ENCODE assay signal across 23 cellular contexts in the genomic region with DNA sequence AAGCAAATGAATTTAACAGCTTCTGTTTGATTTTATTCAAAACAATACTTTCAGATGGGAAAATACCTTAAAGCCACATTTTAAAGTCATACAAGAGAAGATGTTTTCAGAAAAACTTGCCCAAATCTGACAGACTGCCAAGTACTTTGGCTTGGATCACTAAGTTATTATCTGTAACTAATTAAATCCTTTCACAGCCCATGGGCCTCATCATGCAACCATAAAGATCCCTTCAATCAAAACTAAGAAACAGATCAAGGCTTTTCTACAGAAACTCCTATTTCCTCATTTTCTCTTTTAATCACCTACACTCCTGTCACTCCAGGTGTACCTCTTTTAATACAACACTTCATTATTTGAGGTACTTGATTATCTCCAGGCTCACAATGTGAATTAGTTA. TPM values are rescaled to one million over a fixed set of nuclear protein-coding genes. Genes with fewer than 3 reads are reported as not detected.
DNase-seq lines count a peak whose midpoint lies in the region; ATAC-seq and TF ChIP-seq lines count a peak whose summit lies in the region.
"Had no signal": no experiment of that assay in that cellular context is flagged by ENCODE, and none has a peak within 500 bp of the region (broad histone marks: within the 10 kb centered on the region; RNA-seq: fewer than 3 reads in every experiment).

No MANE protein-coding gene starts in this region.

- intact Hi-C loops in PC-3 (cut with micrococcal nuclease): no loop called here

- H3K9me3 ChIP-seq in PC-3 (ENCODE audit: low read length): no peaks in the 10 kb centered on the region
- H3K9me3 ChIP-seq: upper lobe of left lung had no signal

- CTCF ChIA-PET in PC-3 (lab: Charles Lee): no interaction called here

- peak overlapping the region; percentile 14 for H3K27ac Mint-ChIP-seq in stimulated activated naive B cell treated with anti-CD40 and anti-IgM and Interleukin-4, amounts not matched to agents 10 μg/mL and 1 μg/mL and 100 μg/mL, for 72 hours
- H3K27ac Mint-ChIP-seq: activated CD4-positive, alpha-beta T cell treated with anti-CD3 and anti-CD28 coated beads for 36 hours had no signal

- no peak overlapping the region for H3K27ac ChIP-seq in PC-3 (ENCODE audit: low read length)
- H3K27ac ChIP-seq: ascending aorta, coronary artery, epithelial cell of prostate, upper lobe of left lung had no signal

- POLR2A ChIA-PET in PC-3 (lab: Charles Lee; ENCODE audit: unreplicated experiment): interaction anchor here (0.7 kb wide), 1 partner anchor 27 kb away, joined by 3 read pairs; no protein-coding TSS in a partner anchor

- in situ Hi-C loops in astrocyte of the spinal cord (cut with HindIII; ENCODE audit: low sequenced_read_pairs): no loop called here

- no TSS peak for BruUV-seq in PC-3 (replicated peaks; lab: Mats Ljungman, UMichigan)

- peaks cover 2 to 8% of the 10 kb centered on the region in 2 donors for H3K9me3 Mint-ChIP-seq in stimulated activated naive B cell treated with anti-CD40 and anti-IgM and Interleukin-4, amounts not matched to agents 10 μg/mL and 1 μg/mL and 100 μg/mL, for 72 hours

- peaks cover 19 to 34% of the 10 kb centered on the region in 2 donors for H3K36me3 Mint-ChIP-seq in stimulated activated naive B cell treated with anti-CD40 and anti-IgM and Interleukin-4, amounts not matched to agents 10 μg/mL and 1 μg/mL and 100 μg/mL, for 72 hours

- no peaks in the 10 kb centered on the region for H3K36me3 ChIP-seq in PC-3 (ENCODE audit: low read depth, low read length)
- H3K36me3 ChIP-seq: ascending aorta, upper lobe of left lung had no signal

- 0 out of 2 replicates have a peak, but pooled peaks cover 5% of the 10 kb centered on the region for H4K20me1 ChIP-seq in PC-3 (ENCODE audit: low read length)

- no peaks in the 10 kb centered on the region for H3K27me3 ChIP-seq in PC-3 (ENCODE audit: low read length)
- H3K27me3 ChIP-seq: ascending aorta, upper lobe of left lung had no signal

- H2AFZ ChIP-seq in PC-3 (ENCODE audit: low read length): no peak overlapping the region

- no peak overlapping the region for H3K4me3 Mint-ChIP-seq in stimulated activated naive B cell treated with anti-CD40 and anti-IgM and Interleukin-4, amounts not matched to agents 10 μg/mL and 1 μg/mL and 100 μg/mL, for 72 hours
- H3K4me3 Mint-ChIP-seq: activated CD4-positive, alpha-beta T cell treated with anti-CD3 and anti-CD28 coated beads for 36 hours; neural crest cell had no signal

- H3K9ac ChIP-seq in PC-3 (ENCODE audit: low read length): no peak overlapping the region

- no peaks in the 10 kb centered on the region for H3F3A ChIP-seq in PC-3 (ENCODE audit: low read length, unreplicated experiment)

- TF ChIP-seq CTCF in astrocyte of the spinal cord (IDR thresholded peaks at IDR 0.05; ENCODE audit: low read depth, low read length) (no peak), PC-3 (conservative IDR thresholded peaks at IDR 0.05; ENCODE audit: low read depth, low read length) (no peak)

- H3K4me3 ChIP-seq in astrocyte of the spinal cord (ENCODE audit: low read depth, low read length): no peak overlapping the region
- no peak overlapping the region for H3K4me3 ChIP-seq in PC-3 (ENCODE audit: low read length)
- H3K4me3 ChIP-seq: ascending aorta, coronary artery, upper lobe of left lung had no signal

- peak; percentile 59 for ATAC-seq in GM18861 (IDR thresholded peaks at IDR 0.05; ENCODE audit: unreplicated experiment)
- ATAC-seq in HG02981 (IDR thresholded peaks at IDR 0.05; ENCODE audit: unreplicated experiment): peak; percentile 67
- peak; percentile 66 to 68 for ATAC-seq in stimulated activated naive B cell treated with anti-CD40 and anti-IgM and Interleukin-4, amounts not matched to agents 10 μg/mL and 1 μg/mL and 100 μg/mL, for 72 hours (replicated peaks)
- no peak for ATAC-seq in PC-3
- ATAC-seq: activated CD4-positive, alpha-beta T cell treated with anti-CD3 and anti-CD28 coated beads for 36 hours had no signal

- H3K27me3 Mint-ChIP-seq in stimulated activated naive B cell treated with anti-CD40 and anti-IgM and Interleukin-4, amounts not matched to agents 10 μg/mL and 1 μg/mL and 100 μg/mL, for 72 hours: no peaks in the 10 kb centered on the region
- H3K27me3 Mint-ChIP-seq: activated CD4-positive, alpha-beta T cell treated with anti-CD3 and anti-CD28 coated beads for 36 hours had no signal

- H3K4me2 ChIP-seq in PC-3 (ENCODE audit: low read length): no peak overlapping the region

- peaks cover 19 to 41% of the 10 kb centered on the region in 2 donors for H3K4me1 Mint-ChIP-seq in stimulated activated naive B cell treated with anti-CD40 and anti-IgM and Interleukin-4, amounts not matched to agents 10 μg/mL and 1 μg/mL and 100 μg/mL, for 72 hours
- H3K4me1 Mint-ChIP-seq: neural crest cell had no signal

- no peaks in the 10 kb centered on the region for H3K9me2 ChIP-seq in PC-3 (replicated peaks; ENCODE audit: low read length)

- peaks cover 41% of the 10 kb centered on the region for H3K79me2 ChIP-seq in PC-3 (ENCODE audit: low read length)

- DNase-seq in astrocyte of the spinal cord (ENCODE audit: low read depth, low spot score): peak; percentile 25
- DNase-seq in stimulated activated naive B cell treated with anti-CD40 and anti-IgM and Interleukin-4, amounts not matched to agents 10 μg/mL and 1 μg/mL and 100 μg/mL, for 72 hours: no peak
- no peak for DNase-seq in PC-3
- DNase-seq in RKO (ENCODE audit: low spot score): no peak
- DNase-seq in AML-193 (lab: John Stamatoyannopoulos, UW): no peak
- DNase-seq: activated CD4-positive, alpha-beta T cell treated with anti-CD3 and anti-CD28 coated beads for 36 hours; activated CD8-positive, alpha-beta memory T cell treated with anti-CD3 and anti-CD28 coated beads, Interleukin-2, amount 50 U/mL, for 48 hours; activated naive CD4-positive, alpha-beta T cell treated with Interleukin-2 at 50 U/mL for 16 hours; EL; GOT3; IMR-90; islet precursor cell; mesendoderm; NCI-H187 treated with DMSO at 0.1 percent for 48 hours; NCI-H510A; stimulated activated naive CD4-positive, alpha-beta T cell treated with Interleukin-2 at 50 U/mL for 16 hours; upper lobe of left lung had no signal

- no peaks in the 10 kb centered on the region for H3K4me1 ChIP-seq in PC-3 (ENCODE audit: insufficient read depth, low read length)
- H3K4me1 ChIP-seq: ascending aorta, upper lobe of left lung had no signal

RNA-seq across cellular contexts. Expression of gene BLTP3B, which starts 28.1 kb away (rescaled TPM):
- 29.0 and 32.0 TPM in 2 replicates for total RNA-seq in PC-3 (2014; rRNA removed)
